ENCODE assay signal across 1 cellular context in the genomic region with DNA sequence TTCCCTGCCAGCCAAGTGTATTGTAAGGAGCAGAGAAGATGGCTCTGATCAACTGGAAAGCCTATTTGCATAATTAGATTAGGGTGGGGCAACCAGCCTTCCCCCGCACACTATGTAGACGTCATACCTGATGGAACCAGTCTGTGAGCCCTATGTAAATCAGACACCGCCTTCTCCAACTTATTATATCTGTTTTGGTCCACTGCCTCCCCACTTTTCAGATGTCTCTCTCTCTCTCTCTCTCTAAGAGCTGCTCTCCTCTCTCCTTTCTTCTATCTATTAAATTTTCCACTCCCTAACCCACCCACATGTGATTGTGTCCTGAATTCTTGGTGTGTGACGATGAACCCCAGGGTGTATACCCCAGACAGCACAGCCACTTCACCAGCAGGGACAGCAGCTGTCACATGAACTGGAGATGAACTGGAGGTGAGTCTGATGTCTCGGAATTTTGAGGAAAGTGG.
TF ChIP-seq lines count a peak whose summit lies in the region.

No MANE protein-coding gene starts in this region.

TF ChIP-seq in HCT116, 20 proteins besides CTCF, POLR2A, EP300 and RAD21:
- TF ChIP-seq ELF1 (IDR thresholded peaks at IDR 0.05; ENCODE audit: borderline replicate concordance, low read depth): no peak
- TF ChIP-seq YY1 (IDR thresholded peaks at IDR 0.05; ENCODE audit: extremely low read depth, insufficient replicate concordance, low read depth, low read length): no peak
- peak; percentile 52 for TF ChIP-seq POLR2AphosphoS5 (IDR thresholded peaks at IDR 0.05; ENCODE audit: low read depth, low read length)
